ENCODE assay signal across 11 cellular contexts in the genomic region with DNA sequence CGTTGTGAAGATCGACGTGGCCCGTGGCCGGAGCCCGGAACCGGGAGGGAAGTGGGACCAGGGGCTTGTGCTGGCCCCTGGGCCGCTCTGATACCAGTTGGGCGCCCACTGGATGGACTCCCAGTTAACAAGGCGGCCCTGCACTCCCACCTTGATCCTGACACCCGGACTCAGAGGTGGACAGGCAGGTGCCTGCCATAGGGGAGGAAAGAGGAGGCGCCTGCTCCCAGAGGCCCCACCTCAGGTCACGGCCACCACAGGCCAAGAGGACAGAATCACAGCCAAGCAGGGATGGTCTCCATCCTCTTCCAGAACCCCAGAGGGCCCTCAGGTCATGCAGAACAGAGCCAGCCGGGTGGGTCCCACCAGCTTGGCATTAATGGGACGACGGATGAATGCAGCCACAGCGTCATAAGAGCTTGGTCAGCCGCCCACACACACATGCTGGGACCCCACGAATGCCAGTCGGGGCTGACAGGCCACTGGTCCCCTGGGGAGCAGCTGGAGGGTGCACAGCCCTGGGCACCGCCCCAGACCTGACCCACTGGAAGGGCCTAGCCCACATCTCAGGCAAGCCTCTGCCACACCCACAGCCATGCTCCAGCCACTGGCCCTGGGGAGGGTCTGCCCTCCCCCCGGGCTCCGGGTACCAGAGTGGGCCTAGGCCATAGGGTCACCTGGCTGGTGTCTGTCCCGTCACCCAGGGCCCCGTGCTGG. TPM values are rescaled to one million over a fixed set of nuclear protein-coding genes. Genes with fewer than 3 reads are reported as not detected.
DNase-seq lines count a peak whose midpoint lies in the region; ATAC-seq and TF ChIP-seq lines count a peak whose summit lies in the region.
"Had no signal": no experiment of that assay in that cellular context is flagged by ENCODE, and none has a peak within 500 bp of the region (broad histone marks: within the 10 kb centered on the region; RNA-seq: fewer than 3 reads in every experiment).

No MANE protein-coding gene starts in this region.

- H3K4me1 ChIP-seq in NT2/D1 (ENCODE audit: insufficient read depth, insufficient read length) (peaks cover 17% of the 10 kb centered on the region), fibroblast of lung (ENCODE audit: control insufficient read depth, extremely low read depth, insufficient read depth, low read length) (peaks cover 9% of the 10 kb centered on the region), rectal smooth muscle tissue (ENCODE audit: control insufficient read depth, insufficient read depth, low read length) (peaks cover 13% of the 10 kb centered on the region), SJCRH30 (peaks cover 3% of the 10 kb centered on the region; the same call in 1 of the 2 replicates)

- no peaks in the 10 kb centered on the region for H3K9me3 Mint-ChIP-seq in CD14-positive monocyte
- H3K9me3 Mint-ChIP-seq: nephron; T-helper 1 cell treated with Interleukin-12 subunit alpha and Interleukin-12 subunit beta and Interleukin-4 antibody, amounts not matched to agents 30 μg/mL and 1 μg/mL, for 36 hours had no signal

- H3K4me2 ChIP-seq in fibroblast of lung (ENCODE audit: extremely low read depth, insufficient read depth, low read length): peak overlapping the region; percentile 100

- H2AFZ ChIP-seq in fibroblast of lung (ENCODE audit: low read length): no peak overlapping the region

- H4K20me1 ChIP-seq in fibroblast of lung (ENCODE audit: control insufficient read depth, extremely low read depth, insufficient read depth, low read length): no peaks in the 10 kb centered on the region

- H3K79me2 ChIP-seq in fibroblast of lung (ENCODE audit: control insufficient read depth, insufficient read depth, low read length): peaks cover 45% of the 10 kb centered on the region

- DNase-seq in CD14-positive monocyte (ENCODE audit: low spot score): peak; percentile 45
- no peak for DNase-seq in NT2/D1 (ENCODE audit: low read depth, low spot score)
- DNase-seq in fibroblast of lung (ENCODE audit: low read depth in 2 of 2): no peak
- no peak for DNase-seq in AG08395 (ENCODE audit: low spot score)
- no peak for DNase-seq in head of caudate nucleus
- DNase-seq in SJCRH30: no peak
- DNase-seq: foreskin keratinocyte had no signal

- ATAC-seq in GM18873 (IDR thresholded peaks at IDR 0.05; ENCODE audit: low FRiP score, unreplicated experiment): no peak
- ATAC-seq: foreskin keratinocyte had no signal

- peaks cover 7 to 21% of the 10 kb centered on the region in 2 donors for H3K36me3 Mint-ChIP-seq in CD14-positive monocyte

- H3K27ac Mint-ChIP-seq in CD14-positive monocyte: peak overlapping the region in 5 of 7 donors; percentile 18 to 77 (median 30)
- H3K27ac Mint-ChIP-seq: T-helper 1 cell treated with Interleukin-12 subunit alpha and Interleukin-12 subunit beta and Interleukin-4 antibody, amounts not matched to agents 30 μg/mL and 1 μg/mL, for 36 hours had no signal

- peaks cover 25% of the 10 kb centered on the region for H3K4me1 Mint-ChIP-seq in CD14-positive monocyte

- H3K9ac ChIP-seq in NT2/D1 (ENCODE audit: insufficient read length, low read depth) (peak overlapping the region; percentile 17), fibroblast of lung (ENCODE audit: insufficient read depth, low read length) (peak overlapping the region; percentile 14), rectal smooth muscle tissue (ENCODE audit: low read length) (no peak overlapping the region)

- H3K4me3 Mint-ChIP-seq in CD14-positive monocyte: no peak overlapping the region

- H3K9me3 ChIP-seq in NT2/D1 (ENCODE audit: insufficient read depth, low read length): no peaks in the 10 kb centered on the region
- no peaks in the 10 kb centered on the region for H3K9me3 ChIP-seq in fibroblast of lung (ENCODE audit: control insufficient read depth, insufficient read depth, low read depth, low read length)
- no peaks in the 10 kb centered on the region for H3K9me3 ChIP-seq in SJCRH30 (replicated peaks)

- TF ChIP-seq CTCF in CD14-positive monocyte (IDR thresholded peaks at IDR 0.05) (no peak), fibroblast of lung (conservative IDR thresholded peaks at IDR 0.05 in 1 of 2, IDR thresholded peaks at IDR 0.05 in 1 of 2; ENCODE audit: low read depth in 1 of 2, low read length in 2 of 2) (no peak)

- H3K36me3 ChIP-seq in NT2/D1 (ENCODE audit: insufficient read depth, insufficient read length, low read length) (peaks cover 28% of the 10 kb centered on the region), fibroblast of lung (ENCODE audit: control insufficient read depth, insufficient read depth, low read length) (peaks cover 12% of the 10 kb centered on the region), rectal smooth muscle tissue (ENCODE audit: control insufficient read depth, insufficient read depth, low read length) (no peaks in the 10 kb centered on the region), SJCRH30 (peaks cover 4% of the 10 kb centered on the region; the same call in 1 of the 2 replicates)

- H3K4me3 ChIP-seq in NT2/D1 (ENCODE audit: insufficient read length, low read depth) (no peak overlapping the region), fibroblast of lung (replicated peaks in 1 of 4; ENCODE audit: control extremely low read depth in 1 of 4, insufficient read depth in 1 of 4, low read depth in 3 of 4, low read length in 4 of 4) (peak overlapping the region in 2 of 4 experiments; percentile 1 to 95), rectal smooth muscle tissue (ENCODE audit: low read length) (peak overlapping the region; percentile 32), SJCRH30 (no peak overlapping the region)

- H3K27me3 ChIP-seq in NT2/D1 (ENCODE audit: insufficient read depth, insufficient read length) (no peaks in the 10 kb centered on the region), fibroblast of lung (ENCODE audit: control insufficient read depth, insufficient read depth, low read length) (no peaks in the 10 kb centered on the region), rectal smooth muscle tissue (ENCODE audit: control insufficient read depth, insufficient read depth, low read length) (no peaks in the 10 kb centered on the region), SJCRH30 (no peaks in the 10 kb centered on the region)
- H3K27me3 ChIP-seq: foreskin keratinocyte had no signal

- H3K27ac ChIP-seq in fibroblast of lung (ENCODE audit: insufficient read depth, low read length) (peak overlapping the region; percentile 98), rectal smooth muscle tissue (ENCODE audit: low read depth, low read length) (peak overlapping the region; percentile 54), SJCRH30 (no peak overlapping the region)

- intact Hi-C loops in CD14-positive monocyte (cut with micrococcal nuclease) (no loop called here), head of caudate nucleus (cut with DNase I) (no loop called here)

- H3K27me3 Mint-ChIP-seq in CD14-positive monocyte (ENCODE audit: low read depth in 3 of 3): no peaks in the 10 kb centered on the region

RNA-seq across cellular contexts. Expression of a gene that starts 9.6 kb away (rescaled TPM):
- polyA plus RNA-seq in CD14-positive monocyte (under 1 TPM; 0.51 to 0.67 TPM), fibroblast of lung (4.2 and 5.0 TPM in 2 replicates)
- total RNA-seq in fibroblast of lung: 3.9 and 6.9 TPM in 2 replicates
- polyA plus RNA-seq in fibroblast of lung (2012): 12.9 and 21.2 TPM in 2 replicates
- polyA minus RNA-seq in fibroblast of lung (ENCODE audit: low replicate concordance): 5.8 and 6.4 TPM in 2 replicates
- total RNA-seq in SJCRH30 (2014; rRNA removed; shearing (Covaris generic)): 5.1 and 5.8 TPM in 2 replicates

RNA-seq across cellular contexts. Expression of a gene that starts 12.3 kb away (rescaled TPM):
- polyA plus RNA-seq in CD14-positive monocyte: 10 to 100 TPM; 69.8 to 79.0 TPM
- total RNA-seq in fibroblast of lung: 59.1 and 74.5 TPM in 2 replicates
- 23.0 and 25.8 TPM in 2 replicates for polyA plus RNA-seq in fibroblast of lung
- 38.3 and 53.8 TPM in 2 replicates for polyA plus RNA-seq in fibroblast of lung (2012)
- polyA minus RNA-seq in fibroblast of lung (ENCODE audit: low replicate concordance): 18.9 and 29.3 TPM in 2 replicates
- total RNA-seq in SJCRH30 (2014; rRNA removed; shearing (Covaris generic)): 39.2 and 41.6 TPM in 2 replicates

RNA-seq across cellular contexts. Expression of a gene that starts 24.7 kb away (rescaled TPM):
- 1 to 10 TPM; 2.8 to 3.0 TPM for polyA plus RNA-seq in CD14-positive monocyte
- 4.1 and 6.8 TPM in 2 replicates for total RNA-seq in fibroblast of lung
- 6.1 and 12.0 TPM in 2 replicates for polyA plus RNA-seq in fibroblast of lung
- 12.0 and 20.9 TPM in 2 replicates for polyA plus RNA-seq in fibroblast of lung (2012)
- 39.0 and 40.1 TPM in 2 replicates for polyA minus RNA-seq in fibroblast of lung (ENCODE audit: low replicate concordance)
- 17.7 and 19.1 TPM in 2 replicates for total RNA-seq in SJCRH30 (2014; rRNA removed; shearing (Covaris generic))

RNA-seq across cellular contexts. Expression of a gene that starts 32.2 kb away (rescaled TPM):
- polyA plus RNA-seq in CD14-positive monocyte (1 to 10 TPM; 2.7 to 3.2 TPM), fibroblast of lung (0.42 and 0.61 TPM in 2 replicates)
- total RNA-seq in fibroblast of lung: 1.5 and 1.7 TPM in 2 replicates
- 1.6 and 3.8 TPM in 2 replicates for polyA plus RNA-seq in fibroblast of lung (2012)
- 0.33 and 1.5 TPM in 2 replicates for polyA minus RNA-seq in fibroblast of lung (ENCODE audit: low replicate concordance)
- total RNA-seq in SJCRH30 (2014; rRNA removed; shearing (Covaris generic)): 4.7 and 4.8 TPM in 2 replicates

RNA-seq across cellular contexts. Expression of a gene that starts 32.2 kb away (rescaled TPM):
- polyA plus RNA-seq in CD14-positive monocyte (10 to 100 TPM; 11.9 to 15.4 TPM), fibroblast of lung (16.9 and 21.2 TPM in 2 replicates)
- 22.1 and 29.7 TPM in 2 replicates for total RNA-seq in fibroblast of lung
- 45.1 and 47.0 TPM in 2 replicates for polyA plus RNA-seq in fibroblast of lung (2012)
- polyA minus RNA-seq in fibroblast of lung (ENCODE audit: low replicate concordance): 50.1 and 59.3 TPM in 2 replicates
- 29.1 and 29.2 TPM in 2 replicates for total RNA-seq in SJCRH30 (2014; rRNA removed; shearing (Covaris generic))
